Comparison of ENCODE assay signal across 16 cellular contexts in genomic region chr15:39487180-39487735, GRCh38.
A peak's percentile ranks its signal among the peaks of the same experiment; 100 is the strongest.
DNase-seq lines count a peak whose midpoint lies in the region; ATAC-seq and TF ChIP-seq lines count a peak whose summit lies in the region.
"Had no signal": no experiment of that assay in that cellular context is flagged by ENCODE, and none has a peak within 500 bp of the region (broad histone marks: within the 10 kb centered on the region; RNA-seq: fewer than 3 reads in every experiment).

No MANE protein-coding gene starts in this region.

- no peak overlapping the region for H2AK9ac ChIP-seq in IMR-90 (replicated peaks; ENCODE audit: low read depth, low read length, poor library complexity)

- peak overlapping the region; percentile 36; the same call in 1 of the 2 replicates for H2BK120ac ChIP-seq in IMR-90 (ENCODE audit: low read depth, low read length)

- no peaks in the 10 kb centered on the region for H3K79me1 ChIP-seq in IMR-90 (ENCODE audit: low read depth in 1 of 2, low read length in 2 of 2)

- POLR2A ChIA-PET in IMR-90 (lab: Charles Lee; ENCODE audit: unreplicated experiment), result no interaction called here

- H3K4me3 ChIP-seq in IMR-90 (ENCODE audit: insufficient read depth, low read depth, low read length), result no peak overlapping the region
- no peak overlapping the region for H3K4me3 ChIP-seq in left lung
- H3K4me3 ChIP-seq in sigmoid colon, result no peak overlapping the region
- H3K4me3 ChIP-seq in foreskin fibroblast (ENCODE audit: low read depth in 1 of 2, low read length in 2 of 2), result no peak overlapping the region
- H3K4me3 ChIP-seq in HAP-1, result no peak overlapping the region
- H3K4me3 ChIP-seq: MG63 had no signal

- H3K36me3 ChIP-seq in IMR-90 (ENCODE audit: control insufficient read depth, insufficient read depth, low read length) (no peaks in the 10 kb centered on the region), left lung (no peaks in the 10 kb centered on the region), sigmoid colon (no peaks in the 10 kb centered on the region), HAP-1 (replicated peaks) (no peaks in the 10 kb centered on the region)
- H3K36me3 ChIP-seq: BE2C, MG63 had no signal

- CTCF ChIA-PET in IMR-90 (lab: Yijun Ruan, JAX), result no interaction called here

- H2AFZ ChIP-seq in IMR-90 (replicated peaks; ENCODE audit: low read length, poor library complexity), result no peak overlapping the region

- dilution Hi-C loops in IMR-90 (cut with HindIII; ENCODE audit: low sequenced_read_pairs, unreplicated experiment), result no loop called here

- peaks cover 13% of the 10 kb centered on the region for H3K4me1 ChIP-seq in IMR-90 (ENCODE audit: control insufficient read depth, insufficient read depth, low read length)
- H3K4me1 ChIP-seq in left lung, result peaks cover 0 to 4% of the 10 kb centered on the region in 2 donors
- peaks cover 3 to 66% (median 59%) of the 10 kb centered on the region in 4 donors for H3K4me1 ChIP-seq in sigmoid colon
- H3K4me1 ChIP-seq in HAP-1, result no peaks in the 10 kb centered on the region
- H3K4me1 ChIP-seq: BE2C had no signal

- intact Hi-C loops in IMR-90 (cut with micrococcal nuclease) (no loop called here), left lung (cut with DNase I) (no loop called here), sigmoid colon (cut with DNase I) (no loop called here)

- H3K4me3 Mint-ChIP-seq in T-helper 17 cell, result no peak overlapping the region
- no peak overlapping the region for H3K4me3 Mint-ChIP-seq in stimulated activated effector memory CD8-positive, alpha-beta T cell treated with anti-CD3 and anti-CD28 coated beads, Interleukin-12 subunit alpha, Interleukin-12 subunit beta, amount 100 ng/mL, for 72 hours
- H3K4me3 Mint-ChIP-seq: CD8-positive, alpha-beta T cell had no signal

- H3K27ac Mint-ChIP-seq in T-helper 17 cell, result peak overlapping the region; percentile 5
- H3K27ac Mint-ChIP-seq in stimulated activated effector memory CD8-positive, alpha-beta T cell treated with anti-CD3 and anti-CD28 coated beads, Interleukin-12 subunit alpha, Interleukin-12 subunit beta, amount 100 ng/mL, for 72 hours, result no peak overlapping the region
- H3K27ac Mint-ChIP-seq: CD8-positive, alpha-beta T cell had no signal

- ATAC-seq in IMR-90 (ENCODE audit: low read depth), result no peak
- ATAC-seq in T-helper 17 cell, result no peak
- peak; percentile 43 for ATAC-seq in left lung
- ATAC-seq in stimulated activated effector memory CD8-positive, alpha-beta T cell treated with anti-CD3 and anti-CD28 coated beads, Interleukin-12 subunit alpha, Interleukin-12 subunit beta, amount 100 ng/mL, for 72 hours, result no peak
- ATAC-seq: CD8-positive, alpha-beta T cell had no signal

- DNase-seq in IMR-90 (no peak), T-helper 17 cell (no peak), left lung (no peak), sigmoid colon (no peak), foreskin fibroblast (no peak), HAP-1 (ENCODE audit: low spot score in 2 of 2) (no peak)
- DNase-seq in stimulated activated effector memory CD8-positive, alpha-beta T cell treated with anti-CD3 and anti-CD28 coated beads, Interleukin-12 subunit alpha, Interleukin-12 subunit beta, amount 100 ng/mL, for 72 hours (ENCODE audit: low spot score in 2 of 2), result no peak
- DNase-seq: BE2C; CD8-positive, alpha-beta T cell; MG63; NCI-H1105; NCI-H187; NCI-H2171; NCI-H774; SHP77 treated with DMSO at 0.1 percent for 48 hours had no signal

- TF ChIP-seq CTCF in IMR-90 (conservative IDR thresholded peaks at IDR 0.05; ENCODE audit: low read depth, low read length) (no peak), left lung (IDR thresholded peaks at IDR 0.05) (no peak), sigmoid colon (IDR thresholded peaks at IDR 0.05) (no peak), foreskin fibroblast (IDR thresholded peaks at IDR 0.05; ENCODE audit: low read depth, low read length) (no peak)

- H3K4me2 ChIP-seq in IMR-90 (ENCODE audit: low read depth, low read length), result no peak overlapping the region
- H3K4me2 ChIP-seq: KMS-11 had no signal

- no peaks in the 10 kb centered on the region for H3K4me1 Mint-ChIP-seq in T-helper 17 cell
- H3K4me1 Mint-ChIP-seq in stimulated activated effector memory CD8-positive, alpha-beta T cell treated with anti-CD3 and anti-CD28 coated beads, Interleukin-12 subunit alpha, Interleukin-12 subunit beta, amount 100 ng/mL, for 72 hours, result no peaks in the 10 kb centered on the region

- no peak overlapping the region for H3K9ac ChIP-seq in IMR-90 (ENCODE audit: low read depth, low read length)
- H3K9ac ChIP-seq: KMS-11 had no signal

- no peak for TF ChIP-seq EP300 in sigmoid colon (IDR thresholded peaks at IDR 0.05)

- H3K14ac ChIP-seq in IMR-90 (replicated peaks; ENCODE audit: low read depth, low read length), result no peak overlapping the region

- peaks cover 3% of the 10 kb centered on the region for H3K36me3 Mint-ChIP-seq in T-helper 17 cell (ENCODE audit: low read depth)
- no peaks in the 10 kb centered on the region for H3K36me3 Mint-ChIP-seq in stimulated activated effector memory CD8-positive, alpha-beta T cell treated with anti-CD3 and anti-CD28 coated beads, Interleukin-12 subunit alpha, Interleukin-12 subunit beta, amount 100 ng/mL, for 72 hours
- H3K36me3 Mint-ChIP-seq: CD8-positive, alpha-beta T cell had no signal

- H3K4ac ChIP-seq in IMR-90 (ENCODE audit: low read depth, low read length), result 0 out of 2 replicates have a peak overlapping the region, but pooled peaks have one; percentile 41

- TF ChIP-seq POLR2A in IMR-90 (IDR thresholded peaks at IDR 0.05; ENCODE audit: low read depth, low read length), result no peak
- no peak for TF ChIP-seq POLR2A in sigmoid colon (IDR thresholded peaks at IDR 0.05)

- in situ Hi-C loops in IMR-90 (cut with MboI; ENCODE audit: low sequenced_read_pairs), result no loop called here
- in situ Hi-C loops in HAP-1 (cut with MboI; ENCODE audit: low sequenced_read_pairs), result no loop called here

- H3K9me3 ChIP-seq in IMR-90 (ENCODE audit: control insufficient read depth, insufficient read depth, low read length) (no peaks in the 10 kb centered on the region), T-helper 17 cell (ENCODE audit: control insufficient read depth, low read length, poor library complexity, severe bottlenecking) (no peaks in the 10 kb centered on the region), left lung (no peaks in the 10 kb centered on the region), sigmoid colon (no peaks in the 10 kb centered on the region), HAP-1 (no peaks in the 10 kb centered on the region)
- H3K9me3 ChIP-seq: BE2C, MG63 had no signal

- 63% methylated on average over 2 of the region's 2 CpGs; no CpG with 5 or more reads in 1 of the 2 experiments for WGBS in IMR-90 (ENCODE audit: extremely low coverage in 2 of 2, insufficient read length in 1 of 2), 2 experiments
- WGBS in sigmoid colon, 2 donors, result 72 to 87% methylated on average over 2 of the region's 2 CpGs

- H4K20me1 ChIP-seq in IMR-90 (ENCODE audit: insufficient read depth, low read length), result no peaks in the 10 kb centered on the region

- peak overlapping the region; percentile 55 for H3K18ac ChIP-seq in IMR-90 (ENCODE audit: low read depth, low read length)

- H2BK20ac ChIP-seq in IMR-90 (ENCODE audit: low read depth, low read length), result 0 out of 2 replicates have a peak overlapping the region, but pooled peaks have one; percentile 20

- no peak overlapping the region for H4K91ac ChIP-seq in IMR-90 (ENCODE audit: insufficient read depth, low read depth, low read length)

- H3K9me3 Mint-ChIP-seq in stimulated activated effector memory CD8-positive, alpha-beta T cell treated with anti-CD3 and anti-CD28 coated beads, Interleukin-12 subunit alpha, Interleukin-12 subunit beta, amount 100 ng/mL, for 72 hours, result no peaks in the 10 kb centered on the region
- H3K9me3 Mint-ChIP-seq: CD8-positive, alpha-beta T cell had no signal

- H3K27me3 ChIP-seq in IMR-90 (ENCODE audit: control insufficient read depth, insufficient read depth, low read length), result no peaks in the 10 kb centered on the region
- H3K27me3 ChIP-seq in left lung, result no peaks in the 10 kb centered on the region
- no peaks in the 10 kb centered on the region for H3K27me3 ChIP-seq in sigmoid colon
- no peaks in the 10 kb centered on the region for H3K27me3 ChIP-seq in HAP-1 (ENCODE audit: low read depth)
- H3K27me3 ChIP-seq: MG63 had no signal

- H3K9me1 ChIP-seq in IMR-90 (ENCODE audit: insufficient read depth, low read length), result no peaks in the 10 kb centered on the region

- H3K56ac ChIP-seq in IMR-90 (ENCODE audit: extremely low read depth, insufficient read depth, low read length), result no peak overlapping the region

- no peak overlapping the region for H4K8ac ChIP-seq in IMR-90 (ENCODE audit: low read depth in 2 of 2, low read length in 2 of 2)

- H3K27me3 Mint-ChIP-seq in T-helper 17 cell, result peaks cover 5% of the 10 kb centered on the region

- H3K27ac ChIP-seq in IMR-90 (ENCODE audit: insufficient read depth, low read length) (peak overlapping the region; percentile 63; the same call in 1 of the 2 replicates), left lung (no peak overlapping the region), sigmoid colon (peak overlapping the region; percentile 69 to 89 (median 84))
- H3K27ac ChIP-seq: KMS-11 had no signal

- no peak overlapping the region for H2BK5ac ChIP-seq in IMR-90 (ENCODE audit: low read depth, low read length, poor library complexity, severe bottlenecking)

- BruUV-seq in IMR-90 (replicated peaks; lab: Mats Ljungman, UMichigan), result no TSS peak

- peak overlapping the region; percentile 45; the same call in 1 of the 2 replicates for H4K5ac ChIP-seq in IMR-90 (ENCODE audit: low read depth, low read length)

- peak overlapping the region; percentile 62 for H2AK5ac ChIP-seq in IMR-90 (ENCODE audit: low read depth, low read length)

- no peak overlapping the region for H3K23ac ChIP-seq in IMR-90 (ENCODE audit: low read depth, low read length)

- no peak for TF ChIP-seq RAD21 in IMR-90 (IDR thresholded peaks at IDR 0.05; ENCODE audit: low read length)

- H2BK15ac ChIP-seq in IMR-90 (ENCODE audit: low read depth, low read length), result 0 out of 3 replicates have a peak overlapping the region, but pooled peaks have one; percentile 43

TF ChIP-seq in IMR-90, 13 proteins besides CTCF, POLR2A, EP300 and RAD21 (continues in another document):
- TF ChIP-seq CHD1 (IDR thresholded peaks at IDR 0.05; ENCODE audit: low read depth, low read length) (no peak), RCOR1 (IDR thresholded peaks at IDR 0.05; ENCODE audit: insufficient replicate concordance, low read length) (no peak), FOS (IDR thresholded peaks at IDR 0.05; ENCODE audit: low read depth, low read length) (no peak), MXI1 (IDR thresholded peaks at IDR 0.05; ENCODE audit: borderline replicate concordance, low read depth, low read length) (no peak), BHLHE40 (IDR thresholded peaks at IDR 0.05; ENCODE audit: low read depth, low read length) (no peak), MAZ (IDR thresholded peaks at IDR 0.05; ENCODE audit: borderline replicate concordance, low read depth, low read length) (no peak), MAFK (IDR thresholded peaks at IDR 0.05; ENCODE audit: low read depth, low read length) (no peak), RFX5 (IDR thresholded peaks at IDR 0.05; ENCODE audit: low read depth, low read length) (no peak), NFE2L2 (IDR thresholded peaks at IDR 0.05; ENCODE audit: low read depth, low read length) (no peak), SMC3 (IDR thresholded peaks at IDR 0.05; ENCODE audit: low read depth, low read length) (no peak)

Comparison
In these comparisons a context has a peak if more than half of its experiments do, and no peak if none do; other contexts are left out.
1. H3K27ac ChIP-seq: peak in IMR-90 (single experiment) and sigmoid colon (4 of 4); none in left lung (0 of 2).